1 cellular context compared by ENCODE assay signal in genomic region chr1:246281195-246281594, GRCh38.
TF ChIP-seq lines count a peak whose summit lies in the region.

No MANE protein-coding gene starts in this region.

TF ChIP-seq in GM12878, 131 proteins besides CTCF, POLR2A, EP300 and RAD21:
- TF ChIP-seq RUNX3 (IDR thresholded peaks at IDR 0.05; ENCODE audit: low read length) (no peak), CHD4 (IDR thresholded peaks at IDR 0.05) (no peak), TCF12 (IDR thresholded peaks at IDR 0.05; ENCODE audit: low read depth, low read length) (no peak), FOXK2 (IDR thresholded peaks at IDR 0.05) (no peak), ZNF24 (IDR thresholded peaks at IDR 0.05) (no peak), PBX3 (IDR thresholded peaks at IDR 0.05; ENCODE audit: insufficient replicate concordance, low read depth, low read length) (no peak), SREBF2 (IDR thresholded peaks at IDR 0.05; ENCODE audit: low read length) (no peak), MLLT1 (IDR thresholded peaks at IDR 0.05) (no peak), CHD2 (IDR thresholded peaks at IDR 0.05; ENCODE audit: borderline replicate concordance, low read depth, low read length) (no peak), ZNF274 (IDR thresholded peaks at IDR 0.05; ENCODE audit: insufficient read depth, insufficient read length) (no peak), SKIL (IDR thresholded peaks at IDR 0.05; ENCODE audit: low read depth, poor library complexity, severe bottlenecking) (no peak), ZNF217 (IDR thresholded peaks at IDR 0.05) (no peak)
